9 cellular contexts compared by ENCODE assay signal in the genomic region with DNA sequence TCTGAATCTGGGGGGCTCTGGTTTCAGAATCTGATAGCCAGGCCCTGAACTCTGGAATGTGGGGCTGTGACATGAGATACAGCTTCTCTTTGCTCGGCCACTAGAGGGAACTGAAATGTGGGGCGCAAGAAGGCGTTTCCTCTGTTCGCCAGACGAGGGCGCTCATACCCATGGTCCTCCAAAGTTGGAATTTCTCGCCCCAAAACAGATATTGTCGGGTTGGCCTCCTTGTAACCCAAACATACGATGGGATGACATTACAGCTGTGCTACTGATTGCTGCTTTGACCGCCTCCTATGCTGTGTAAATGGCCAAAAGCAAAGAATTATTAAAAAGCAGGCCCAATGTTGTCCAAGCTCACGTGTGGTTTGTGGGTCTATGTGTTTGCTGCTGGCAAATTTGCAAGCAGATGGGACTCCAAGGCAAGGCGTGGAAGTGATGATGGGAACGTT. TPM values are rescaled to one million over a fixed set of nuclear protein-coding genes. Genes with fewer than 3 reads are reported as not detected.
DNase-seq lines count a peak whose midpoint lies in the region; ATAC-seq, FAIRE-seq and TF ChIP-seq lines count a peak whose summit lies in the region.
"Had no signal": no experiment of that assay in that cellular context is flagged by ENCODE, and none has a peak within 500 bp of the region (broad histone marks: within the 10 kb centered on the region; RNA-seq: fewer than 3 reads in every experiment).

No MANE protein-coding gene starts in this region.

- DNase-seq in CD14-positive monocyte (ENCODE audit: low spot score), result peak; percentile 64
- DNase-seq in H54 (ENCODE audit: insufficient read length, low spot score), result peak; percentile 74
- DNase-seq in NCI-H774 (lab: John Stamatoyannopoulos, UW), result peak; percentile 43
- peak; percentile 80 for DNase-seq in activated CD4-positive, alpha-beta memory T cell treated with anti-CD3 and anti-CD28 coated beads, Interleukin-2, amount 10 ng/mL, durations not matched to agents 7 days and 5 days
- DNase-seq in effector memory CD8-positive, alpha-beta T cell, result peak; percentile 74 to 75 (median 75)
- DNase-seq in mucosa of gallbladder (ENCODE audit: low spot score), result peak; percentile 70
- DNase-seq in stimulated activated CD8-positive, alpha-beta memory T cell treated with anti-CD3 and anti-CD28 coated beads, Interleukin-7, amount 100 ng/mL, for 1 hour (ENCODE audit: low read depth in 2 of 2), result peak; percentile 56 to 62

- intact Hi-C loops in CD14-positive monocyte (cut with micrococcal nuclease), result loop anchor here in 1 of 2 donors (5.0 kb wide), 2 partner anchors 429 to 869 kb away; no protein-coding TSS in a partner anchor

- H3K9me3 Mint-ChIP-seq in CD14-positive monocyte, result no peaks in the 10 kb centered on the region
- no peaks in the 10 kb centered on the region for H3K9me3 Mint-ChIP-seq in activated CD4-positive, alpha-beta memory T cell treated with anti-CD3 and anti-CD28 coated beads, Interleukin-2, amount 10 ng/mL, durations not matched to agents 7 days and 5 days
- no peaks in the 10 kb centered on the region for H3K9me3 Mint-ChIP-seq in effector memory CD8-positive, alpha-beta T cell
- H3K9me3 Mint-ChIP-seq: IgD-negative memory B cell had no signal

- no peaks in the 10 kb centered on the region for H3K36me3 Mint-ChIP-seq in CD14-positive monocyte
- no peaks in the 10 kb centered on the region for H3K36me3 Mint-ChIP-seq in activated CD4-positive, alpha-beta memory T cell treated with anti-CD3 and anti-CD28 coated beads, Interleukin-2, amount 10 ng/mL, durations not matched to agents 7 days and 5 days (ENCODE audit: low read depth)
- H3K36me3 Mint-ChIP-seq in effector memory CD8-positive, alpha-beta T cell (ENCODE audit: insufficient read depth), result peaks cover 4% of the 10 kb centered on the region
- H3K36me3 Mint-ChIP-seq: IgD-negative memory B cell had no signal

- no peak overlapping the region for H3K4me3 Mint-ChIP-seq in CD14-positive monocyte
- H3K4me3 Mint-ChIP-seq in activated CD4-positive, alpha-beta memory T cell treated with anti-CD3 and anti-CD28 coated beads, Interleukin-2, amount 10 ng/mL, durations not matched to agents 7 days and 5 days, result no peak overlapping the region
- no peak overlapping the region for H3K4me3 Mint-ChIP-seq in effector memory CD8-positive, alpha-beta T cell
- H3K4me3 Mint-ChIP-seq: IgD-negative memory B cell had no signal

- POLR2A ChIA-PET in activated CD4-positive, alpha-beta memory T cell treated with anti-CD3 and anti-CD28 coated beads, Interleukin-2, amount 10 ng/mL, durations not matched to agents 7 days and 5 days (lab: Charles Lee), result interaction anchor here (0.6 to 1.2 kb wide), 5 partner anchors 9 to 429 kb away, joined by 3 to 6 read pairs (median 3); a partner anchor contains a TSS

- TF ChIP-seq CTCF in CD14-positive monocyte (IDR thresholded peaks at IDR 0.05), result peak; percentile 99

- ATAC-seq in effector memory CD8-positive, alpha-beta T cell (replicated peaks), result peak; percentile 89
- ATAC-seq in HG03280 (IDR thresholded peaks at IDR 0.05; ENCODE audit: unreplicated experiment), result no peak

- H3K27me3 Mint-ChIP-seq in CD14-positive monocyte (ENCODE audit: low read depth in 3 of 3), result peaks cover 0 to 6% (median 4%) of the 10 kb centered on the region in 3 donors
- peaks cover 18% of the 10 kb centered on the region for H3K27me3 Mint-ChIP-seq in activated CD4-positive, alpha-beta memory T cell treated with anti-CD3 and anti-CD28 coated beads, Interleukin-2, amount 10 ng/mL, durations not matched to agents 7 days and 5 days
- peaks cover 14 to 15% of the 10 kb centered on the region in 2 donors for H3K27me3 Mint-ChIP-seq in effector memory CD8-positive, alpha-beta T cell

- CTCF ChIA-PET in activated CD4-positive, alpha-beta memory T cell treated with anti-CD3 and anti-CD28 coated beads, Interleukin-2, amount 10 ng/mL, durations not matched to agents 7 days and 5 days (lab: Charles Lee), result interaction anchor here (0.6 to 4.2 kb wide), 64 partner anchors 8 to 590 kb away, joined by 3 to 48 read pairs (median 4); a partner anchor contains a TSS

- H3K4me1 Mint-ChIP-seq in CD14-positive monocyte, result peaks cover 1% of the 10 kb centered on the region
- H3K4me1 Mint-ChIP-seq in activated CD4-positive, alpha-beta memory T cell treated with anti-CD3 and anti-CD28 coated beads, Interleukin-2, amount 10 ng/mL, durations not matched to agents 7 days and 5 days, result peaks cover 5% of the 10 kb centered on the region
- H3K4me1 Mint-ChIP-seq in effector memory CD8-positive, alpha-beta T cell (ENCODE audit: low read depth in 2 of 2), result peaks cover 0 to 3% of the 10 kb centered on the region in 2 donors

- peak; percentile 89 for FAIRE-seq in H54 (lab: Jason Lieb, UNC)

- no peak overlapping the region for H3K27ac Mint-ChIP-seq in CD14-positive monocyte
- H3K27ac Mint-ChIP-seq in activated CD4-positive, alpha-beta memory T cell treated with anti-CD3 and anti-CD28 coated beads, Interleukin-2, amount 10 ng/mL, durations not matched to agents 7 days and 5 days, result no peak overlapping the region
- H3K27ac Mint-ChIP-seq in effector memory CD8-positive, alpha-beta T cell, result no peak overlapping the region
- H3K27ac Mint-ChIP-seq: IgD-negative memory B cell had no signal

- TF ChIP-seq POLR2A in H54 (IDR thresholded peaks at IDR 0.05; ENCODE audit: low read depth, low read length), result no peak

RNA-seq across cellular contexts. Expression of a gene that starts 13.1 kb away (rescaled TPM):
- polyA plus RNA-seq in CD14-positive monocyte, result under 1 TPM; 0.20 to 0.37 TPM
- total RNA-seq in activated CD4-positive, alpha-beta memory T cell treated with anti-CD3 and anti-CD28 coated beads, Interleukin-2, amount 10 ng/mL, durations not matched to agents 7 days and 5 days, result 100 to 1,000 TPM; 107 to 111 TPM
- total RNA-seq in mucosa of gallbladder, result 133 TPM
